33 cellular contexts compared by ENCODE assay signal in genomic region chr1:23648576-23648975, GRCh38.
"Had no signal": no experiment of that assay in that cellular context is flagged by ENCODE, and none has a peak within 500 bp of the region (broad histone marks: within the 10 kb centered on the region; RNA-seq: fewer than 3 reads in every experiment).

No MANE protein-coding gene starts in this region.

- H3K9me3 Mint-ChIP-seq: activated B cell treated with CpG ODN at 0.5 μM for 24 hours; activated CD8-positive, alpha-beta T cell treated with anti-CD3 and anti-CD28 coated beads for 36 hours; activated naive CD4-positive, alpha-beta T cell treated with anti-CD3 and anti-CD28 coated beads, Interleukin-2, amount 10 ng/mL, durations not matched to agents 7 days and 5 days; activated naive CD4-positive, alpha-beta T cell treated with anti-CD3 and anti-CD28 coated beads, Interleukin-2, amount 50 U/mL, for 72 hours; activated naive CD8-positive, alpha-beta T cell treated with anti-CD3 and anti-CD28 coated beads, Interleukin-2, amount 10 ng/mL, durations not matched to agents 7 days and 5 days; activated T-cell treated with anti-CD3 and anti-CD28 coated beads, Interleukin-2, amount 50 U/mL, for 4 hours; activated T-helper 1 cell treated with anti-CD3 and anti-CD28 coated beads, Interleukin-12 subunit alpha, Interleukin-12 subunit beta, Interleukin-2, Interleukin-4 antibody, amounts not matched to agents 30 ng/mL and 10 ng/mL and 1 ng/mL, durations not matched to agents 14 hours and 24 hours and 36 hours; T-helper 2 cell treated with Interferon-gamma antibody and Interleukin-4, amounts not matched to agents 5 μg/mL and 100 μg/mL, for 36 hours had no signal

- H3K36me3 ChIP-seq: ascending aorta, breast epithelium, cardiac muscle cell, colonic mucosa, esophagus squamous epithelium, gastroesophageal sphincter, WERI-Rb-1 had no signal

- H3K27ac Mint-ChIP-seq: activated B cell treated with CpG ODN at 0.5 μM for 24 hours; activated CD8-positive, alpha-beta T cell treated with anti-CD3 and anti-CD28 coated beads for 36 hours; activated naive CD4-positive, alpha-beta T cell treated with anti-CD3 and anti-CD28 coated beads, Interleukin-2, amount 10 ng/mL, durations not matched to agents 7 days and 5 days; activated naive CD4-positive, alpha-beta T cell treated with anti-CD3 and anti-CD28 coated beads, Interleukin-2, amount 50 U/mL, for 72 hours; activated naive CD8-positive, alpha-beta T cell treated with anti-CD3 and anti-CD28 coated beads, Interleukin-2, amount 10 ng/mL, durations not matched to agents 7 days and 5 days; activated T-helper 1 cell treated with anti-CD3 and anti-CD28 coated beads, Interleukin-12 subunit alpha, Interleukin-12 subunit beta, Interleukin-2, Interleukin-4 antibody, amounts not matched to agents 30 ng/mL and 10 ng/mL and 1 ng/mL, durations not matched to agents 14 hours and 24 hours and 36 hours; brain; T-helper 17 cell; T-helper 2 cell treated with Interferon-gamma antibody and Interleukin-4, amounts not matched to agents 5 μg/mL and 100 μg/mL, for 36 hours had no signal

- H3K27ac ChIP-seq: ascending aorta, breast epithelium, cardiac muscle cell, colonic mucosa, epithelial cell of prostate, esophagus squamous epithelium, gastroesophageal sphincter, WERI-Rb-1 had no signal

- H3K27me3 Mint-ChIP-seq: activated B cell treated with CpG ODN at 0.5 μM for 24 hours; activated CD8-positive, alpha-beta T cell treated with anti-CD3 and anti-CD28 coated beads for 36 hours; activated naive CD8-positive, alpha-beta T cell treated with anti-CD3 and anti-CD28 coated beads, Interleukin-2, amount 10 ng/mL, durations not matched to agents 7 days and 5 days had no signal

- H3K27me3 ChIP-seq: ascending aorta, breast epithelium, cardiac muscle cell, colonic mucosa had no signal

- H3K4me1 ChIP-seq: ascending aorta, breast epithelium, colonic mucosa had no signal

- H3K4me3 ChIP-seq: ascending aorta, breast epithelium, cardiac muscle cell, colonic mucosa, esophagus squamous epithelium, gastroesophageal sphincter had no signal

- H3K4me3 Mint-ChIP-seq: activated B cell treated with CpG ODN at 0.5 μM for 24 hours; activated CD8-positive, alpha-beta T cell treated with anti-CD3 and anti-CD28 coated beads for 36 hours; activated naive CD4-positive, alpha-beta T cell treated with anti-CD3 and anti-CD28 coated beads, Interleukin-2, amount 10 ng/mL, durations not matched to agents 7 days and 5 days; activated naive CD8-positive, alpha-beta T cell treated with anti-CD3 and anti-CD28 coated beads, Interleukin-2, amount 10 ng/mL, durations not matched to agents 7 days and 5 days; activated T-cell treated with anti-CD3 and anti-CD28 coated beads, Interleukin-2, amount 50 U/mL, for 4 hours; activated T-helper 1 cell treated with anti-CD3 and anti-CD28 coated beads, Interleukin-12 subunit alpha, Interleukin-12 subunit beta, Interleukin-2, Interleukin-4 antibody, amounts not matched to agents 30 ng/mL and 10 ng/mL and 1 ng/mL, durations not matched to agents 14 hours and 24 hours and 36 hours; brain; T-helper 17 cell; T-helper 2 cell treated with Interferon-gamma antibody and Interleukin-4, amounts not matched to agents 5 μg/mL and 100 μg/mL, for 36 hours had no signal

- H3K9me3 ChIP-seq: ascending aorta, breast epithelium, colonic mucosa, esophagus squamous epithelium, gastroesophageal sphincter had no signal

- ATAC-seq: activated CD4-positive, CD25-positive, alpha-beta regulatory T cell treated with anti-CD3 and anti-CD28 coated beads, Interleukin-2, amount 50 U/mL, for 24 hours; activated CD8-positive, alpha-beta T cell treated with anti-CD3 and anti-CD28 coated beads for 36 hours; activated naive CD4-positive, alpha-beta T cell treated with anti-CD3 and anti-CD28 coated beads, Interleukin-2, amount 50 U/mL, for 72 hours; activated T-cell treated with anti-CD3 and anti-CD28 coated beads, Interleukin-2, amount 50 U/mL, for 4 hours; gastroesophageal sphincter; T-helper 17 cell had no signal

- FAIRE-seq: endometrium, endothelial cell of umbilical vein had no signal

- H3K4me1 Mint-ChIP-seq: activated naive CD4-positive, alpha-beta T cell treated with anti-CD3 and anti-CD28 coated beads, Interleukin-2, amount 10 ng/mL, durations not matched to agents 7 days and 5 days had no signal

- H3K36me3 Mint-ChIP-seq: activated naive CD4-positive, alpha-beta T cell treated with anti-CD3 and anti-CD28 coated beads, Interleukin-2, amount 10 ng/mL, durations not matched to agents 7 days and 5 days; activated naive CD4-positive, alpha-beta T cell treated with anti-CD3 and anti-CD28 coated beads, Interleukin-2, amount 50 U/mL, for 72 hours; activated naive CD8-positive, alpha-beta T cell treated with anti-CD3 and anti-CD28 coated beads, Interleukin-2, amount 10 ng/mL, durations not matched to agents 7 days and 5 days; brain had no signal

- DNase-seq: activated B cell treated with CpG ODN at 0.5 μM for 24 hours; activated CD4-positive, alpha-beta T cell treated with anti-CD3 and anti-CD28 coated beads for 48 hours; activated CD4-positive, alpha-beta T cell treated with anti-CD3 and anti-CD28 coated beads, Interleukin-2, amount 50 U/mL, for 1 hour; activated CD4-positive, alpha-beta T cell treated with anti-CD3 and anti-CD28 coated beads, Interleukin-2, amount 50 U/mL, for 48 hours; activated CD8-positive, alpha-beta memory T cell treated with anti-CD3 and anti-CD28 coated beads for 24 hours; activated CD8-positive, alpha-beta T cell treated with anti-CD3 and anti-CD28 coated beads for 36 hours; activated gamma-delta T cell; activated naive CD4-positive, alpha-beta T cell; activated naive CD4-positive, alpha-beta T cell treated with anti-CD3 and anti-CD28 coated beads, Interleukin-2, amount 10 ng/mL, durations not matched to agents 7 days and 5 days; activated naive CD8-positive, alpha-beta T cell treated with anti-CD3 and anti-CD28 coated beads, Interleukin-2, amount 10 ng/mL, durations not matched to agents 7 days and 5 days; activated T-cell treated with anti-CD3 and anti-CD28 coated beads, Interleukin-2, amount 50 U/mL, for 4 hours; central memory CD4-positive, alpha-beta T cell; cerebellar nuclear complex; colonic mucosa; effector CD8-positive, alpha-beta T cell; esophagus squamous epithelium; foreskin melanocyte; head of caudate nucleus; T-helper 17 cell; T1000; WERI-Rb-1 had no signal
